8 cellular contexts compared by ENCODE assay signal in genomic region chr6:43143235-43144124, GRCh38. TPM values are rescaled to one million over a fixed set of nuclear protein-coding genes. Genes with fewer than 3 reads are reported as not detected.
DNase-seq lines count a peak whose midpoint lies in the region; ATAC-seq lines count a peak whose summit lies in the region.

No MANE protein-coding gene starts in this region.

- DNase-seq in G401 (ENCODE audit: low spot score), result peak; percentile 94
- DNase-seq in NCI-H446 treated with DMSO at 0.1 percent for 48 hours (lab: John Stamatoyannopoulos, UW), result peak; percentile 75
- DNase-seq in activated CD4-positive, alpha-beta T cell treated with anti-CD3 and anti-CD28 coated beads for 4 hours, result peak; percentile 63 to 69
- peak; percentile 95 for DNase-seq in cerebellum (ENCODE audit: low spot score)
- DNase-seq in left colon, result peak; percentile 78 to 83
- peak; percentile 74 for DNase-seq in stimulated activated CD4-positive, alpha-beta T cell treated with anti-CD3 and anti-CD28 coated beads, Interleukin-1b, Interleukin-23, amount 100 ng/mL, for 48 hours

- intact Hi-C loops in left colon (cut with DNase I, micrococcal nuclease), result loop anchor here (5.0 to 10.0 kb wide), 3 partner anchors 139 to 241 kb away; no protein-coding TSS in a partner anchor

- in situ Hi-C loops in G401 (cut with HindIII; ENCODE audit: low sequenced_read_pairs), result no loop called here

- ATAC-seq in HG03095 (IDR thresholded peaks at IDR 0.05; ENCODE audit: unreplicated experiment) (peak; percentile 71), left colon (peak; percentile 99), GM18909 (IDR thresholded peaks at IDR 0.05; ENCODE audit: poor library complexity, unreplicated experiment) (no peak)

RNA-seq across cellular contexts. Expression of gene SRF, which starts 27.6 kb away (rescaled TPM):
- 43.1 and 46.2 TPM in 2 replicates for total RNA-seq in G401 (2014; rRNA removed; shearing (Covaris generic))
- total RNA-seq in cerebellum (8.2 TPM), left colon (10 to 100 TPM; 22.8 to 30.1 TPM)

RNA-seq across cellular contexts. Expression of gene CUL9, which starts 38.5 kb away (rescaled TPM):
- 0.98 and 8.9 TPM in 2 replicates for total RNA-seq in G401 (2014; rRNA removed; shearing (Covaris generic))
- total RNA-seq in cerebellum (37.3 TPM), left colon (10 to 100 TPM; 31.4 to 41.8 TPM)
